8 cellular contexts compared by ENCODE assay signal in the genomic region with DNA sequence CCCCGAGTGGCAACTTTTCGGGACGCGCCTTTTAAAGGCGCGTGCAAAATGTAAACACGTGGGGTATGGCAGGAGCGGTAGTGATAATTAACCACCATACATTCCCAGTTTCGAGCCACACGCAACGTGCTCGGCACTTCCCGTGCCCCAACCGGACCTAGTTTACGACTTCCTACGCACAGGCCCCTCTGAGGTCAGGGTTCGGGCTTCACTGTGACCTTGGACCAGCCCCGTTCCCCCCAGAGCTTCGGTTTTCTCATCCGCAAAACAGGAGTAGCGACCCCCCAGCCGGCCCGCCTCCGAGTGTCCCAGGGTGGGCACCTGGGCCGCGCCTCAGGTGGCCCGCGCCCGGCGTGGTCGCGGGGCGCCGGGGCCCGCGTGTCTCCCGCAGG. TPM values are rescaled to one million over a fixed set of nuclear protein-coding genes. Genes with fewer than 3 reads are reported as not detected.
A peak's percentile ranks its signal among the peaks of the same experiment; 100 is the strongest.
DNase-seq lines count a peak whose midpoint lies in the region; ATAC-seq and TF ChIP-seq lines count a peak whose summit lies in the region.

No MANE protein-coding gene starts in this region.

- peaks cover 26% of the 10 kb centered on the region for H3K4me1 ChIP-seq in testis

- H3K4me3 Mint-ChIP-seq in activated T-cell treated with anti-CD3 and anti-CD28 coated beads, Interleukin-2, amount 50 U/mL, for 72 hours, result peak overlapping the region; percentile 94 to 98
- peak overlapping the region; percentile 96 to 100 (median 99) for H3K4me3 Mint-ChIP-seq in nephron

- 0% methylated on average over 9 to 37 of the region's 37 CpGs for WGBS in testis, 2 donors

- H3K9me3 ChIP-seq in testis, result no peaks in the 10 kb centered on the region

- ATAC-seq in GM18861 (IDR thresholded peaks at IDR 0.05; ENCODE audit: unreplicated experiment) (peak; percentile 21), HG03066 (IDR thresholded peaks at IDR 0.05; ENCODE audit: low read depth, unreplicated experiment) (peak; percentile 43)
- ATAC-seq in activated T-cell treated with anti-CD3 and anti-CD28 coated beads, Interleukin-2, amount 50 U/mL, for 72 hours (replicated peaks in 1 of 2), result peak; percentile 44 to 49

- peaks cover 67% of the 10 kb centered on the region for H3K4me1 Mint-ChIP-seq in activated T-cell treated with anti-CD3 and anti-CD28 coated beads, Interleukin-2, amount 50 U/mL, for 72 hours (ENCODE audit: low read depth)
- H3K4me1 Mint-ChIP-seq in nephron, result peaks cover 55% of the 10 kb centered on the region

- H3K27me3 ChIP-seq in testis, result no peaks in the 10 kb centered on the region

- peaks cover 11 to 22% of the 10 kb centered on the region in 2 donors for H3K36me3 Mint-ChIP-seq in activated T-cell treated with anti-CD3 and anti-CD28 coated beads, Interleukin-2, amount 50 U/mL, for 72 hours (ENCODE audit: insufficient read depth in 2 of 2)
- H3K36me3 Mint-ChIP-seq in nephron (ENCODE audit: low read depth), result peaks cover 34% of the 10 kb centered on the region

- peak overlapping the region; percentile 96 for H3K4me3 ChIP-seq in fibroblast of mammary gland (ENCODE audit: control insufficient read depth, low read depth, low read length)
- peak overlapping the region; percentile 69 to 92 for H3K4me3 ChIP-seq in testis

- TF ChIP-seq CTCF in fibroblast of mammary gland (conservative IDR thresholded peaks at IDR 0.05; ENCODE audit: control insufficient read depth, insufficient read depth, low read depth, low read length) (no peak), nephron (IDR thresholded peaks at IDR 0.05; ENCODE audit: unreplicated experiment in 3 of 3) (no peak), testis (IDR thresholded peaks at IDR 0.05) (no peak)

- TF ChIP-seq POLR2A in testis (IDR thresholded peaks at IDR 0.05), result no peak

- in situ Hi-C loops in ACHN (cut with HindIII; ENCODE audit: low pct_ligation_motif_present, low pct_unique_long_range_greater_than_20kb, low sequenced_read_pairs), result no loop called here

- no peaks in the 10 kb centered on the region for H3K9me3 Mint-ChIP-seq in activated T-cell treated with anti-CD3 and anti-CD28 coated beads, Interleukin-2, amount 50 U/mL, for 72 hours
- H3K9me3 Mint-ChIP-seq in nephron, result no peaks in the 10 kb centered on the region

- intact Hi-C loops in testis (cut with DNase I; ENCODE audit: low total_unique reads), result no loop called here

- H3K27ac ChIP-seq in testis, result peak overlapping the region; percentile 84 to 86

- H3K36me3 ChIP-seq in testis (ENCODE audit: low read depth, missing control alignments), result no peaks in the 10 kb centered on the region

- DNase-seq in ACHN (peak; percentile 33), NOMO-1 treated with dmso at 0.1 percent for 144 hours (lab: John Stamatoyannopoulos, UW; ENCODE audit: unreplicated experiment) (peak; percentile 54), fibroblast of mammary gland (ENCODE audit: low read depth) (peak; percentile 44), testis (peak; percentile 85)
- peak; percentile 63 to 64 for DNase-seq in activated T-cell treated with anti-CD3 and anti-CD28 coated beads, Interleukin-2, amount 50 U/mL, for 72 hours

- no peaks in the 10 kb centered on the region for H3K27me3 Mint-ChIP-seq in activated T-cell treated with anti-CD3 and anti-CD28 coated beads, Interleukin-2, amount 50 U/mL, for 72 hours (ENCODE audit: low read depth)
- H3K27me3 Mint-ChIP-seq in nephron (ENCODE audit: low read depth), result peaks cover 4% of the 10 kb centered on the region

- H3K27ac Mint-ChIP-seq in activated T-cell treated with anti-CD3 and anti-CD28 coated beads, Interleukin-2, amount 50 U/mL, for 72 hours, result peak overlapping the region; percentile 87
- H3K27ac Mint-ChIP-seq in nephron, result peak overlapping the region in 2 of 3 experiments; percentile 65 to 81

RNA-seq across cellular contexts. Expression of a gene that starts 0.5 kb away (rescaled TPM):
- total RNA-seq in activated T-cell treated with anti-CD3 and anti-CD28 coated beads, Interleukin-2, amount 50 U/mL, for 72 hours, result 10 to 100 TPM; 14.7 to 15.6 TPM
- total RNA-seq in testis, result 10 to 100 TPM; 13.3 to 15.7 TPM
- polyA plus RNA-seq in testis (ENCODE audit: insufficient read depth, low read depth, low replicate concordance), result 19.1 TPM

RNA-seq across cellular contexts. Expression of a gene that starts 0.6 kb away (rescaled TPM):
- total RNA-seq in activated T-cell treated with anti-CD3 and anti-CD28 coated beads, Interleukin-2, amount 50 U/mL, for 72 hours, result 10 to 100 TPM; 38.4 to 39.9 TPM
- total RNA-seq in testis, result 10 to 100 TPM; 36.5 to 53.0 TPM
- polyA plus RNA-seq in testis (ENCODE audit: insufficient read depth, low read depth, low replicate concordance), result 43.3 TPM

RNA-seq across cellular contexts. Expression of a gene that starts 54.2 kb away (rescaled TPM):
- 10 to 100 TPM; 48.4 to 61.0 TPM for total RNA-seq in activated T-cell treated with anti-CD3 and anti-CD28 coated beads, Interleukin-2, amount 50 U/mL, for 72 hours
- total RNA-seq in testis, result 10 to 100 TPM; 48.7 to 54.1 TPM
- polyA plus RNA-seq in testis (ENCODE audit: insufficient read depth, low read depth, low replicate concordance), result 25.1 TPM

RNA-seq across cellular contexts. Expression of a gene that starts 54.4 kb away (rescaled TPM):
- 10 to 100 TPM; 12.4 to 14.3 TPM for total RNA-seq in activated T-cell treated with anti-CD3 and anti-CD28 coated beads, Interleukin-2, amount 50 U/mL, for 72 hours
- 10 to 100 TPM; 13.6 to 14.9 TPM for total RNA-seq in testis
- polyA plus RNA-seq in testis (ENCODE audit: insufficient read depth, low read depth, low replicate concordance), result 21.2 TPM

Comparison
In these comparisons a context has a peak if more than half of its experiments do, and no peak if none do; other contexts are left out.
1. Peak in every context shown above with its lines: DNase-seq, ATAC-seq, H3K4me3 ChIP-seq and H3K27ac ChIP-seq.
2. DNase-seq: peak in every context shown above with its lines; median percentile 85 in testis; 64 in activated T-cell treated with anti-CD3 and anti-CD28 coated beads, Interleukin-2, amount 50 U/mL, for 72 hours; 54 in NOMO-1 treated with dmso at 0.1 percent for 144 hours; 44 in fibroblast of mammary gland; 33 in ACHN.